In genomic region chr4:119615068-119615744, GRCh38 we compare ENCODE assay signal across 21 cellular contexts. TPM values are rescaled to one million over a fixed set of nuclear protein-coding genes. Genes with fewer than 3 reads are reported as not detected.
DNase-seq lines count a peak whose midpoint lies in the region; ATAC-seq and TF ChIP-seq lines count a peak whose summit lies in the region.
"Had no signal": no experiment of that assay in that cellular context is flagged by ENCODE, and none has a peak within 500 bp of the region (broad histone marks: within the 10 kb centered on the region; RNA-seq: fewer than 3 reads in every experiment).

No MANE protein-coding gene starts in this region.

- no peak overlapping the region for H3K9ac ChIP-seq in IMR-90 (ENCODE audit: low read depth, low read length)
- H3K9ac ChIP-seq: BLaER1 treated with 17β-estradiol and CSF1 and Interleukin-3, amounts not matched to agents 10 nM and 100 nM had no signal

- TF ChIP-seq CTCF in IMR-90 (conservative IDR thresholded peaks at IDR 0.05; ENCODE audit: low read depth, low read length) (no peak), fibroblast of the aortic adventitia (IDR thresholded peaks at IDR 0.05; ENCODE audit: insufficient read depth, low read length) (no peak), sigmoid colon (IDR thresholded peaks at IDR 0.05) (no peak)

- peaks cover 7 to 58% of the 10 kb centered on the region in 2 experiments for H3K79me1 ChIP-seq in IMR-90 (ENCODE audit: low read depth in 1 of 2, low read length in 2 of 2)

- peaks cover 28% of the 10 kb centered on the region for H3K36me3 ChIP-seq in IMR-90 (ENCODE audit: control insufficient read depth, insufficient read depth, low read length)
- H3K36me3 ChIP-seq in sigmoid colon, result peaks cover 0 to 3% (median 0%) of the 10 kb centered on the region in 4 donors
- H3K36me3 ChIP-seq: BLaER1 treated with 17β-estradiol and CSF1 and Interleukin-3, amounts not matched to agents 10 nM and 100 nM; heart right ventricle had no signal

- intact Hi-C loops in IMR-90 (cut with micrococcal nuclease) (loop anchor here (5.0 kb wide), 1 partner anchor 58 kb away; no protein-coding TSS in a partner anchor), sigmoid colon (cut with DNase I) (loop anchor here (2.0 kb wide), 1 partner anchor 14 kb away; no protein-coding TSS in a partner anchor)

- POLR2A ChIA-PET in IMR-90 (lab: Charles Lee; ENCODE audit: unreplicated experiment), result interaction anchor here (0.7 kb wide), 1 partner anchor 118 kb away, joined by 6 read pairs; no protein-coding TSS in a partner anchor

- peaks cover 11% of the 10 kb centered on the region for H3K9me1 ChIP-seq in IMR-90 (ENCODE audit: insufficient read depth, low read length)

- DNase-seq in IMR-90, result no peak
- peak; percentile 7 for DNase-seq in OCI-M1 (lab: John Stamatoyannopoulos, UW)
- peak; percentile 42 for DNase-seq in fibroblast of the aortic adventitia (ENCODE audit: low read depth)
- no peak for DNase-seq in sigmoid colon
- DNase-seq in NCI-H774 (lab: John Stamatoyannopoulos, UW), result no peak
- DNase-seq in NCI-H1417 treated with DMSO at 0.1 percent for 48 hours (lab: John Stamatoyannopoulos, UW), result no peak
- no peak for DNase-seq in activated CD4-positive, alpha-beta T cell treated with anti-CD3 and anti-CD28 coated beads, Interleukin-2, amount 50 U/mL, for 4 hours
- DNase-seq: activated CD8-positive, alpha-beta T cell treated with anti-CD3 and anti-CD28 coated beads, Interleukin-2, amount 10 ng/mL, durations not matched to agents 7 days and 5 days; activated gamma-delta T cell; EL; heart right ventricle; naive thymus-derived CD8-positive, alpha-beta T cell; NCI-H1092; NCI-H187 treated with DMSO at 0.1 percent for 48 hours; NCI-H2227 treated with DMSO at 0.1 percent for 48 hours; NCI-H82; small intestine; stimulated activated CD4-positive, alpha-beta T cell treated with anti-CD3 and anti-CD28 coated beads, Interleukin-2, amount 100 ng/mL, for 24 hours; substantia nigra had no signal

- no TSS peak for BruUV-seq in IMR-90 (replicated peaks; lab: Mats Ljungman, UMichigan)

- no peak overlapping the region for H3K4me2 ChIP-seq in IMR-90 (ENCODE audit: low read depth, low read length)
- H3K4me2 ChIP-seq: BLaER1 treated with 17β-estradiol and CSF1 and Interleukin-3, amounts not matched to agents 10 nM and 100 nM had no signal

- no peak for TF ChIP-seq POLR2A in IMR-90 (IDR thresholded peaks at IDR 0.05; ENCODE audit: low read depth, low read length)
- TF ChIP-seq POLR2A in sigmoid colon (IDR thresholded peaks at IDR 0.05), result no peak

- TF ChIP-seq EP300 in sigmoid colon (IDR thresholded peaks at IDR 0.05), result no peak

- H2BK120ac ChIP-seq in IMR-90 (ENCODE audit: low read depth, low read length), result no peak overlapping the region

- no peak overlapping the region for H3K23ac ChIP-seq in IMR-90 (ENCODE audit: low read depth, low read length)

- no peak overlapping the region for H2AK5ac ChIP-seq in IMR-90 (ENCODE audit: low read depth, low read length)

- H3K27me3 ChIP-seq in IMR-90 (ENCODE audit: control insufficient read depth, insufficient read depth, low read length), result no peaks in the 10 kb centered on the region
- H3K27me3 ChIP-seq in sigmoid colon, result no peaks in the 10 kb centered on the region
- H3K27me3 ChIP-seq: BLaER1 treated with 17β-estradiol and CSF1 and Interleukin-3, amounts not matched to agents 10 nM and 100 nM; heart right ventricle had no signal

- H3K27ac ChIP-seq in IMR-90 (ENCODE audit: insufficient read depth, low read length), result 0 out of 2 replicates have a peak overlapping the region, but pooled peaks have one; percentile 41
- peak overlapping the region in 3 of 4 donors; percentile 27 to 96 (median 96) for H3K27ac ChIP-seq in sigmoid colon
- H3K27ac ChIP-seq: BLaER1 treated with 17β-estradiol and CSF1 and Interleukin-3, amounts not matched to agents 10 nM and 100 nM; heart right ventricle had no signal

- no peak overlapping the region for H4K5ac ChIP-seq in IMR-90 (ENCODE audit: low read depth, low read length)

- no peak overlapping the region for H4K91ac ChIP-seq in IMR-90 (ENCODE audit: insufficient read depth, low read depth, low read length)

- in situ Hi-C loops in IMR-90 (cut with MboI; ENCODE audit: low sequenced_read_pairs), result no loop called here

- TF ChIP-seq RAD21 in IMR-90 (IDR thresholded peaks at IDR 0.05; ENCODE audit: low read length), result no peak

- H4K20me1 ChIP-seq in IMR-90 (ENCODE audit: insufficient read depth, low read length), result peaks cover 94% of the 10 kb centered on the region
- H4K20me1 ChIP-seq: BLaER1 treated with 17β-estradiol and CSF1 and Interleukin-3, amounts not matched to agents 10 nM and 100 nM had no signal

- H3K9me3 ChIP-seq in IMR-90 (ENCODE audit: control insufficient read depth, insufficient read depth, low read length), result peaks cover 3% of the 10 kb centered on the region; the same call in 1 of the 2 replicates
- H3K9me3 ChIP-seq in sigmoid colon, result no peaks in the 10 kb centered on the region

- no peak overlapping the region for H3K4me3 ChIP-seq in IMR-90 (ENCODE audit: insufficient read depth, low read depth, low read length)
- H3K4me3 ChIP-seq in fibroblast of the aortic adventitia (ENCODE audit: low read depth, low read length), result no peak overlapping the region
- H3K4me3 ChIP-seq in sigmoid colon, result no peak overlapping the region
- H3K4me3 ChIP-seq: BLaER1 treated with 17β-estradiol and CSF1 and Interleukin-3, amounts not matched to agents 10 nM and 100 nM; heart right ventricle had no signal

- H3K18ac ChIP-seq in IMR-90 (ENCODE audit: low read depth, low read length), result no peak overlapping the region

- H3K14ac ChIP-seq in IMR-90 (replicated peaks; ENCODE audit: low read depth, low read length), result no peak overlapping the region

- dilution Hi-C loops in IMR-90 (cut with HindIII; ENCODE audit: low sequenced_read_pairs, unreplicated experiment), result no loop called here

- H3K4ac ChIP-seq in IMR-90 (ENCODE audit: low read depth, low read length), result no peak overlapping the region

- no peak overlapping the region for H2BK15ac ChIP-seq in IMR-90 (ENCODE audit: low read depth, low read length)

- H2BK5ac ChIP-seq in IMR-90 (ENCODE audit: low read depth, low read length, poor library complexity, severe bottlenecking), result no peak overlapping the region

- H2AK9ac ChIP-seq in IMR-90 (replicated peaks; ENCODE audit: low read depth, low read length, poor library complexity), result no peak overlapping the region

- H3K4me1 ChIP-seq in IMR-90 (ENCODE audit: control insufficient read depth, insufficient read depth, low read length) (peaks cover 16% of the 10 kb centered on the region), sigmoid colon (peaks cover 3 to 88% (median 52%) of the 10 kb centered on the region in 4 donors)
- H3K4me1 ChIP-seq: BLaER1 treated with 17β-estradiol and CSF1 and Interleukin-3, amounts not matched to agents 10 nM and 100 nM had no signal

- CTCF ChIA-PET in IMR-90 (lab: Yijun Ruan, JAX), result no interaction called here

- no peak overlapping the region for H3K56ac ChIP-seq in IMR-90 (ENCODE audit: extremely low read depth, insufficient read depth, low read length)

- H2BK20ac ChIP-seq in IMR-90 (ENCODE audit: low read depth, low read length), result no peak overlapping the region

- H2AFZ ChIP-seq in IMR-90 (replicated peaks; ENCODE audit: low read length, poor library complexity), result no peak overlapping the region

- H4K8ac ChIP-seq in IMR-90 (ENCODE audit: low read depth in 2 of 2, low read length in 2 of 2), result no peak overlapping the region

- ATAC-seq in IMR-90 (ENCODE audit: low read depth), result peak; percentile 18
- ATAC-seq: activated CD4-positive, CD25-positive, alpha-beta regulatory T cell treated with anti-CD3 and anti-CD28 coated beads, Interleukin-2, amount 50 U/mL, for 24 hours; activated CD8-positive, alpha-beta T cell treated with anti-CD3 and anti-CD28 coated beads, Interleukin-2, amount 10 ng/mL, durations not matched to agents 7 days and 5 days; naive thymus-derived CD8-positive, alpha-beta T cell had no signal

TF ChIP-seq in IMR-90, 13 proteins besides CTCF, POLR2A, EP300 and RAD21:
- TF ChIP-seq USF2 (IDR thresholded peaks at IDR 0.05; ENCODE audit: low read depth, low read length), result no peak
- TF ChIP-seq ELK1 (IDR thresholded peaks at IDR 0.05; ENCODE audit: borderline replicate concordance, low read depth, low read length), result no peak
- no peak for TF ChIP-seq CHD1 (IDR thresholded peaks at IDR 0.05; ENCODE audit: low read depth, low read length)
- no peak for TF ChIP-seq NFE2L2 (IDR thresholded peaks at IDR 0.05; ENCODE audit: low read depth, low read length)
- no peak for TF ChIP-seq MAZ (IDR thresholded peaks at IDR 0.05; ENCODE audit: borderline replicate concordance, low read depth, low read length)
- no peak for TF ChIP-seq RCOR1 (IDR thresholded peaks at IDR 0.05; ENCODE audit: insufficient replicate concordance, low read length)

RNA-seq across cellular contexts. Expression of gene PDE5A, which starts 13.4 kb away (rescaled TPM):
- 567 and 770 TPM in 2 replicates for total RNA-seq in IMR-90 (2012; rRNA removed)
- polyA plus RNA-seq in IMR-90 (2012; rRNA removed), result 71.5 and 101 TPM in 2 replicates
- 25.9 and 36.3 TPM in 2 replicates for polyA plus RNA-seq in IMR-90 (2012; cell fraction: cytosol; rRNA removed)
- 34.7 and 324 TPM in 2 replicates for polyA plus RNA-seq in IMR-90 (2012; cell fraction: nucleus; rRNA removed; ENCODE audit: low replicate concordance)
- 29.3 and 146 TPM in 2 replicates for total RNA-seq in fibroblast of the aortic adventitia (ENCODE audit: low replicate concordance)
- total RNA-seq in sigmoid colon, result 100 to 1,000 TPM; 138 to 209 (median 149) TPM
- 1 to 10 TPM; 5.5 to 9.0 (median 7.4) TPM for polyA plus RNA-seq in sigmoid colon

Comparison
In these comparisons a context has a peak if more than half of its experiments do, and no peak if none do; other contexts are left out.
1. DNase-seq: peak in OCI-M1 (single experiment) and fibroblast of the aortic adventitia (single experiment); none in IMR-90 (single experiment), sigmoid colon (single experiment), NCI-H774 (single experiment), NCI-H1417 treated with DMSO at 0.1 percent for 48 hours (single experiment) and activated CD4-positive, alpha-beta T cell treated with anti-CD3 and anti-CD28 coated beads, Interleukin-2, amount 50 U/mL, for 4 hours (0 of 2).